Comparison of ENCODE assay signal across 19 cellular contexts in genomic region chr2:133658020-133658903, GRCh38.
DNase-seq lines count a peak whose midpoint lies in the region; ATAC-seq, FAIRE-seq and TF ChIP-seq lines count a peak whose summit lies in the region.
"Had no signal": no experiment of that assay in that cellular context is flagged by ENCODE, and none has a peak within 500 bp of the region (broad histone marks: within the 10 kb centered on the region; RNA-seq: fewer than 3 reads in every experiment).

No MANE protein-coding gene starts in this region.

- peak overlapping the region; percentile 43 for H3K4me2 ChIP-seq in skeletal muscle satellite cell (ENCODE audit: low read length)

- H3K4me1 ChIP-seq in skeletal muscle satellite cell (ENCODE audit: control insufficient read depth, insufficient read depth, low read length): peaks cover 6% of the 10 kb centered on the region
- H3K4me1 ChIP-seq in pancreas: no peaks in the 10 kb centered on the region
- H3K4me1 ChIP-seq: left lung had no signal

- ATAC-seq in HG03097 (IDR thresholded peaks at IDR 0.05; ENCODE audit: low FRiP score, unreplicated experiment) (no peak), pancreas (no peak)
- ATAC-seq: activated T-cell treated with anti-CD3 and anti-CD28 coated beads, Interleukin-2, amount 50 U/mL, for 4 hours; left lung; Panc1 had no signal

- H3K9me3 ChIP-seq in skeletal muscle satellite cell (replicated peaks; ENCODE audit: low read length) (no peaks in the 10 kb centered on the region), pancreas (no peaks in the 10 kb centered on the region)
- H3K9me3 ChIP-seq: left lung had no signal

- TF ChIP-seq CTCF in pancreas (IDR thresholded peaks at IDR 0.05): no peak

- 64 to 72% methylated on average over 11 of the region's 11 CpGs for WGBS in pancreas, 2 donors

- no peaks in the 10 kb centered on the region for H3K27me3 ChIP-seq in H7 (ENCODE audit: control insufficient read depth, insufficient read depth, low read length)
- H3K27me3 ChIP-seq in skeletal muscle satellite cell (ENCODE audit: control insufficient read depth, insufficient read depth, low read length): no peaks in the 10 kb centered on the region
- no peaks in the 10 kb centered on the region for H3K27me3 ChIP-seq in pancreas
- H3K27me3 ChIP-seq: left lung had no signal

- no peak overlapping the region for H3K9ac ChIP-seq in skeletal muscle satellite cell (ENCODE audit: low read depth, low read length)

- FAIRE-seq in pancreas (lab: Jason Lieb, UNC): no peak

- H3K4me3 ChIP-seq in H7 (ENCODE audit: insufficient read depth, low read depth, low read length): no peak overlapping the region
- H3K4me3 ChIP-seq in skeletal muscle satellite cell (ENCODE audit: low read length): peak overlapping the region; percentile 34
- H3K4me3 ChIP-seq in pancreas: no peak overlapping the region
- H3K4me3 ChIP-seq: left lung had no signal

- no peak overlapping the region for H3K27ac ChIP-seq in pancreas
- H3K27ac ChIP-seq: left lung had no signal

- intact Hi-C loops in pancreas (cut with DNase I): no loop called here

- H3K36me3 ChIP-seq in H7 (replicated peaks; ENCODE audit: control insufficient read depth, insufficient read depth, low read length) (no peaks in the 10 kb centered on the region), skeletal muscle satellite cell (ENCODE audit: insufficient read depth, low read length) (no peaks in the 10 kb centered on the region), pancreas (no peaks in the 10 kb centered on the region)
- H3K36me3 ChIP-seq: left lung had no signal

- DNase-seq in H7: peak; percentile 43
- DNase-seq in T1000 (lab: John Stamatoyannopoulos, UW): peak; percentile 35
- DNase-seq in glomerular visceral epithelial cell (ENCODE audit: extremely low spot score): peak; percentile 81
- no peak for DNase-seq in activated naive CD4-positive, alpha-beta T cell treated with Interleukin-2 at 50 U/mL for 16 hours
- DNase-seq in pancreas: no peak
- DNase-seq: activated CD4-positive, alpha-beta memory T cell treated with anti-CD3 and anti-CD28 coated beads for 36 hours; activated naive CD8-positive, alpha-beta T cell treated with anti-CD3 and anti-CD28 coated beads, Interleukin-2, amount 10 ng/mL, durations not matched to agents 7 days and 5 days; activated T-cell treated with anti-CD3 and anti-CD28 coated beads, Interleukin-2, amount 50 U/mL, for 4 hours; caudate nucleus; effector CD8-positive, alpha-beta T cell; left lung; MV-4-11; NCI-H2081 treated with DMSO at 0.1 percent for 48 hours; NCI-H526 treated with DMSO at 0.1 percent for 48 hours; stimulated activated CD4-positive, alpha-beta T cell treated with anti-CD3 and anti-CD28 coated beads, Interleukin-4, amount 100 ng/mL, for 1 hour; substantia nigra had no signal

Comparison
In these comparisons a context has a peak if more than half of its experiments do, and no peak if none do; other contexts are left out.
1. DNase-seq: peak in H7 (single experiment), T1000 (single experiment) and glomerular visceral epithelial cell (single experiment); none in activated naive CD4-positive, alpha-beta T cell treated with Interleukin-2 at 50 U/mL for 16 hours (single experiment) and pancreas (0 of 6).